In genomic region chr6:32854376-32855178, GRCh38 we compare ENCODE assay signal across 8 cellular contexts. TPM values are rescaled to one million over a fixed set of nuclear protein-coding genes. Genes with fewer than 3 reads are reported as not detected.
DNase-seq lines count a peak whose midpoint lies in the region; ATAC-seq and TF ChIP-seq lines count a peak whose summit lies in the region.

No MANE protein-coding gene starts in this region.

- peak; percentile 14 for TF ChIP-seq POLR2A in GM15510 (IDR thresholded peaks at IDR 0.05; ENCODE audit: borderline replicate concordance, extremely low read depth, insufficient read length)

- no CpG with 5 or more reads among the region's 24 CpGs for WGBS in iPS DF 6.9 (ENCODE audit: insufficient coverage, insufficient read length)

- H3K4me3 ChIP-seq in SJSA1 (peak overlapping the region; percentile 69), astrocyte of the spinal cord (ENCODE audit: low read depth, low read length) (peak overlapping the region; percentile 81), iPS DF 6.9 (ENCODE audit: low read length) (peak overlapping the region; percentile 59; the same call in 1 of the 2 replicates), skin epidermis (peak overlapping the region; percentile 81 to 95 (median 90))

- in situ Hi-C loops in astrocyte of the spinal cord (cut with HindIII; ENCODE audit: low sequenced_read_pairs), result no loop called here

- TF ChIP-seq CTCF in astrocyte of the spinal cord (IDR thresholded peaks at IDR 0.05; ENCODE audit: low read depth, low read length), result no peak

- DNase-seq in SJSA1 (ENCODE audit: low read depth in 1 of 2, low spot score in 2 of 2) (peak in 1 of 2 experiments; percentile 45), astrocyte of the spinal cord (ENCODE audit: low read depth, low spot score) (peak; percentile 39), iPS DF 6.9 (ENCODE audit: low read depth, low spot score) (no peak), NCI-H510A treated with DMSO at 0.1 percent for 48 hours (lab: John Stamatoyannopoulos, UW) (no peak), GOT3 (lab: John Stamatoyannopoulos, UW) (no peak)

- no peaks in the 10 kb centered on the region for H3K9me3 ChIP-seq in SJSA1 (replicated peaks)
- H3K9me3 ChIP-seq in iPS DF 6.9 (ENCODE audit: control insufficient read depth, insufficient read depth, low read length), result no peaks in the 10 kb centered on the region

- peak; percentile 22 for ATAC-seq in HG02884 (IDR thresholded peaks at IDR 0.05; ENCODE audit: unreplicated experiment)

- peak overlapping the region; percentile 81 for H3K27ac ChIP-seq in SJSA1
- no peak overlapping the region for H3K27ac ChIP-seq in iPS DF 6.9 (ENCODE audit: low read length)
- peak overlapping the region; percentile 87 to 100 (median 98) for H3K27ac ChIP-seq in skin epidermis

- H3K27me3 ChIP-seq in SJSA1 (replicated peaks), result no peaks in the 10 kb centered on the region
- H3K27me3 ChIP-seq in iPS DF 6.9 (ENCODE audit: control insufficient read depth, insufficient read depth, low read length), result peaks cover 8% of the 10 kb centered on the region

- H3K36me3 ChIP-seq in SJSA1 (peaks cover 49% of the 10 kb centered on the region), iPS DF 6.9 (ENCODE audit: control insufficient read depth, insufficient read depth, low read length) (no peaks in the 10 kb centered on the region)

- H3K4me1 ChIP-seq in SJSA1 (replicated peaks) (peaks cover 15% of the 10 kb centered on the region), iPS DF 6.9 (ENCODE audit: control insufficient read depth, insufficient read depth, low read length) (peaks cover 2% of the 10 kb centered on the region; the same call in 1 of the 2 replicates)

RNA-seq across cellular contexts. Expression of gene PSMB9, which starts 0.6 kb away (rescaled TPM):
- 66.0 and 91.8 TPM in 2 replicates for total RNA-seq in SJSA1 (2014; rRNA removed; shearing (Covaris generic))

RNA-seq across cellular contexts. Expression of gene TAP1, which starts 1.1 kb away (rescaled TPM):
- total RNA-seq in SJSA1 (2014; rRNA removed; shearing (Covaris generic)), result 92.8 and 106 TPM in 2 replicates

RNA-seq across cellular contexts. Expression of gene PSMB8, which starts 10.7 kb away (rescaled TPM):
- total RNA-seq in SJSA1 (2014; rRNA removed; shearing (Covaris generic)), result 107 and 118 TPM in 2 replicates

RNA-seq across cellular contexts. Expression of gene TAP2, which starts 16.0 kb away (rescaled TPM):
- 18.5 and 34.2 TPM in 2 replicates for total RNA-seq in SJSA1 (2014; rRNA removed; shearing (Covaris generic))

RNA-seq across cellular contexts. Expression of gene HLA-DOB, which starts 37.8 kb away (rescaled TPM):
- total RNA-seq in SJSA1 (2014; rRNA removed; shearing (Covaris generic)), result 0.32 TPM in 1 of 2 replicates, not detected in the other
